In genomic region chr10:209357-209756, GRCh38 we compare ENCODE assay signal across 12 cellular contexts.
DNase-seq lines count a peak whose midpoint lies in the region; ATAC-seq, FAIRE-seq and TF ChIP-seq lines count a peak whose summit lies in the region.
"Had no signal": no experiment of that assay in that cellular context is flagged by ENCODE, and none has a peak within 500 bp of the region (broad histone marks: within the 10 kb centered on the region; RNA-seq: fewer than 3 reads in every experiment).

No MANE protein-coding gene starts in this region.

- CTCF ChIA-PET in A549 (lab: Yijun Ruan, JAX) = no interaction called here

- no peak for TF ChIP-seq EP300 in A549 (IDR thresholded peaks at IDR 0.05)

- H3K27me3 Mint-ChIP-seq in GM23338 (ENCODE audit: insufficient read depth, low read depth, poor library complexity) (no peaks in the 10 kb centered on the region), T-helper 17 cell (no peaks in the 10 kb centered on the region)

- 0 out of 3 replicates have a peak, but pooled peaks have one; percentile 21 for TF ChIP-seq CTCF in A549 (IDR thresholded peaks at IDR 0.05)
- peak in 1 of 2 experiments; percentile 64; a peak in 3 of 4 replicates for TF ChIP-seq CTCF in GM23338 (conservative IDR thresholded peaks at IDR 0.05; ENCODE audit: low read depth in 2 of 2)
- peak; percentile 24 for TF ChIP-seq CTCF in foreskin fibroblast (IDR thresholded peaks at IDR 0.05; ENCODE audit: low read depth, low read length)

- no peaks in the 10 kb centered on the region for H3K36me3 ChIP-seq in GM23338 (ENCODE audit: insufficient read depth)

- TF ChIP-seq POLR2A in A549 (IDR thresholded peaks at IDR 0.05; ENCODE audit: low read length) = no peak

- no peak overlapping the region for H2AFZ ChIP-seq in GM23338

- H3K36me3 Mint-ChIP-seq in GM23338 (ENCODE audit: low read depth) = peaks cover 13% of the 10 kb centered on the region; the same call in 2 of the 3 replicates
- H3K36me3 Mint-ChIP-seq in T-helper 17 cell (ENCODE audit: low read depth) = peaks cover 3% of the 10 kb centered on the region

- DNase-seq in A549 (ENCODE audit: low read depth in 1 of 2, low spot score in 1 of 2) = peak in 1 of 2 experiments; percentile 18
- peak; percentile 41 for DNase-seq in GM23338 (ENCODE audit: low spot score)
- peak; percentile 21 for DNase-seq in SK-MEL-5 (ENCODE audit: low read depth, low spot score)
- DNase-seq in foreskin fibroblast = peak in 1 of 2 donors; percentile 54
- no peak for DNase-seq in RPMI8226
- DNase-seq in T-helper 17 cell = no peak
- DNase-seq: activated naive CD4-positive, alpha-beta T cell treated with anti-CD3 and anti-CD28 coated beads, Interleukin-2, amount 50 U/mL, for 16 hours; GDM1 had no signal

- no peaks in the 10 kb centered on the region for H3K4me1 Mint-ChIP-seq in GM23338
- peaks cover 4% of the 10 kb centered on the region for H3K4me1 Mint-ChIP-seq in T-helper 17 cell
- H3K4me1 Mint-ChIP-seq: CD14-positive monocyte had no signal

- H3K4me2 ChIP-seq in A549 = no peak overlapping the region
- H3K4me2 ChIP-seq in GM23338 = no peak overlapping the region

- H3K27me3 ChIP-seq in GM23338 (ENCODE audit: insufficient read depth) = no peaks in the 10 kb centered on the region

- H3K4me3 Mint-ChIP-seq in GM23338 (no peak overlapping the region), T-helper 17 cell (no peak overlapping the region)
- H3K4me3 Mint-ChIP-seq: CD14-positive monocyte had no signal

- POLR2A ChIA-PET in A549 (lab: Yijun Ruan, JAX) = no interaction called here

- H3K79me2 ChIP-seq in GM23338 (replicated peaks; ENCODE audit: insufficient read depth) = peaks cover 9% of the 10 kb centered on the region; the same call in 1 of the 2 replicates

- H3K9me3 Mint-ChIP-seq in GM23338 = peaks cover 3% of the 10 kb centered on the region; the same call in 1 of the 3 replicates

- in situ Hi-C loops in SK-MEL-5 (cut with HindIII; ENCODE audit: low pct_unique_long_range_greater_than_20kb, low sequenced_read_pairs) = no loop called here

- TF ChIP-seq RAD21 in A549 (conservative IDR thresholded peaks at IDR 0.05 in 1 of 2, IDR thresholded peaks at IDR 0.05 in 1 of 2) = no peak

- no peaks in the 10 kb centered on the region for H3K9me3 ChIP-seq in A549
- H3K9me3 ChIP-seq in T-helper 17 cell (ENCODE audit: control insufficient read depth, low read length, poor library complexity, severe bottlenecking) = no peaks in the 10 kb centered on the region

- H3K27ac Mint-ChIP-seq in GM23338 = no peak overlapping the region
- no peak overlapping the region for H3K27ac Mint-ChIP-seq in T-helper 17 cell
- H3K27ac Mint-ChIP-seq: CD14-positive monocyte had no signal

- H4K20me1 ChIP-seq in GM23338 (replicated peaks; ENCODE audit: insufficient read depth) = no peaks in the 10 kb centered on the region; the same call in 1 of the 2 replicates

- H3K4me1 ChIP-seq in A549 = no peaks in the 10 kb centered on the region
- H3K4me1 ChIP-seq in GM23338 (ENCODE audit: insufficient read depth) = no peaks in the 10 kb centered on the region

- no peaks in the 10 kb centered on the region for H3K9me2 ChIP-seq in GM23338 (ENCODE audit: insufficient read depth)

- no peak overlapping the region for H3K4me3 ChIP-seq in A549
- H3K4me3 ChIP-seq in GM23338 = no peak overlapping the region
- H3K4me3 ChIP-seq in foreskin fibroblast (ENCODE audit: low read depth in 1 of 2, low read length in 2 of 2) = no peak overlapping the region
- H3K4me3 ChIP-seq: lung had no signal

- FAIRE-seq in A549 (lab: Jason Lieb, UNC) = no peak

- 92% methylated on average over 6 of the region's 6 CpGs for WGBS in A549 (ENCODE audit: missing lambda C conversion rate)

- H3K27ac ChIP-seq in A549 = no peak overlapping the region
- H3K27ac ChIP-seq in GM23338 (ENCODE audit: low read depth) = no peak overlapping the region

- no peaks in the 10 kb centered on the region for H3F3A ChIP-seq in GM23338 (replicated peaks; ENCODE audit: low read depth)

- no peak for ATAC-seq in A549
- ATAC-seq in GM23338 = no peak
- no peak for ATAC-seq in GM18909 (IDR thresholded peaks at IDR 0.05; ENCODE audit: poor library complexity, unreplicated experiment)
- ATAC-seq in HG03139 (IDR thresholded peaks at IDR 0.05; ENCODE audit: unreplicated experiment) = no peak
- ATAC-seq in T-helper 17 cell = no peak

TF ChIP-seq in A549, 52 proteins besides CTCF, POLR2A, EP300 and RAD21 (continues in another document):
- TF ChIP-seq RFX5 (IDR thresholded peaks at IDR 0.05) (no peak), SREBF2 (IDR thresholded peaks at IDR 0.05) (no peak), POLR2AphosphoS2 (conservative IDR thresholded peaks at IDR 0.05; ENCODE audit: low read length) (no peak), BHLHE40 (IDR thresholded peaks at IDR 0.05; ENCODE audit: low read depth, low read length) (no peak)
- TF ChIP-seq, protein P1, sequence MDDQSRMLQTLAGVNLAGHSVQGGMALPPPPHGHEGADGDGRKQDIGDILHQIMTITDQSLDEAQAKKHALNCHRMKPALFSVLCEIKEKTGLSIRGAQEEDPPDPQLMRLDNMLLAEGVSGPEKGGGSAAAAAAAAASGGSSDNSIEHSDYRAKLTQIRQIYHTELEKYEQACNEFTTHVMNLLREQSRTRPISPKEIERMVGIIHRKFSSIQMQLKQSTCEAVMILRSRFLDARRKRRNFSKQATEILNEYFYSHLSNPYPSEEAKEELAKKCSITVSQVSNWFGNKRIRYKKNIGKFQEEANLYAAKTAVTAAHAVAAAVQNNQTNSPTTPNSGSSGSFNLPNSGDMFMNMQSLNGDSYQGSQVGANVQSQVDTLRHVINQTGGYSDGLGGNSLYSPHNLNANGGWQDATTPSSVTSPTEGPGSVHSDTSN (IDR thresholded peaks at IDR 0.05) = no peak
- TF ChIP-seq, protein P2, sequence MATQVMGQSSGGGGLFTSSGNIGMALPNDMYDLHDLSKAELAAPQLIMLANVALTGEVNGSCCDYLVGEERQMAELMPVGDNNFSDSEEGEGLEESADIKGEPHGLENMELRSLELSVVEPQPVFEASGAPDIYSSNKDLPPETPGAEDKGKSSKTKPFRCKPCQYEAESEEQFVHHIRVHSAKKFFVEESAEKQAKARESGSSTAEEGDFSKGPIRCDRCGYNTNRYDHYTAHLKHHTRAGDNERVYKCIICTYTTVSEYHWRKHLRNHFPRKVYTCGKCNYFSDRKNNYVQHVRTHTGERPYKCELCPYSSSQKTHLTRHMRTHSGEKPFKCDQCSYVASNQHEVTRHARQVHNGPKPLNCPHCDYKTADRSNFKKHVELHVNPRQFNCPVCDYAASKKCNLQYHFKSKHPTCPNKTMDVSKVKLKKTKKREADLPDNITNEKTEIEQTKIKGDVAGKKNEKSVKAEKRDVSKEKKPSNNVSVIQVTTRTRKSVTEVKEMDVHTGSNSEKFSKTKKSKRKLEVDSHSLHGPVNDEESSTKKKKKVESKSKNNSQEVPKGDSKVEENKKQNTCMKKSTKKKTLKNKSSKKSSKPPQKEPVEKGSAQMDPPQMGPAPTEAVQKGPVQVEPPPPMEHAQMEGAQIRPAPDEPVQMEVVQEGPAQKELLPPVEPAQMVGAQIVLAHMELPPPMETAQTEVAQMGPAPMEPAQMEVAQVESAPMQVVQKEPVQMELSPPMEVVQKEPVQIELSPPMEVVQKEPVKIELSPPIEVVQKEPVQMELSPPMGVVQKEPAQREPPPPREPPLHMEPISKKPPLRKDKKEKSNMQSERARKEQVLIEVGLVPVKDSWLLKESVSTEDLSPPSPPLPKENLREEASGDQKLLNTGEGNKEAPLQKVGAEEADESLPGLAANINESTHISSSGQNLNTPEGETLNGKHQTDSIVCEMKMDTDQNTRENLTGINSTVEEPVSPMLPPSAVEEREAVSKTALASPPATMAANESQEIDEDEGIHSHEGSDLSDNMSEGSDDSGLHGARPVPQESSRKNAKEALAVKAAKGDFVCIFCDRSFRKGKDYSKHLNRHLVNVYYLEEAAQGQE (IDR thresholded peaks at IDR 0.05) = no peak

TF ChIP-seq in GM23338, 12 proteins besides CTCF, POLR2A, EP300 and RAD21 (continues in another document):
- TF ChIP-seq ZNF331 (CRISPR knock-in tag; IDR thresholded peaks at IDR 0.05; ENCODE audit: low read depth) (no peak), ETS1 (IDR thresholded peaks at IDR 0.05) (no peak), EZH2 (IDR thresholded peaks at IDR 0.05; ENCODE audit: low read depth, unreplicated experiment) (no peak), POLR2AphosphoS5 (IDR thresholded peaks at IDR 0.05; ENCODE audit: low read depth) (no peak), EZH2phosphoT487 (IDR thresholded peaks at IDR 0.05; ENCODE audit: unreplicated experiment) (no peak)
- TF ChIP-seq, protein P2 (IDR thresholded peaks at IDR 0.05; ENCODE audit: unreplicated experiment) = no peak

Comparison
In these comparisons a context has a peak if more than half of its experiments do, and no peak if none do; other contexts are left out.
1. DNase-seq: peak in GM23338 (single experiment) and SK-MEL-5 (single experiment); none in RPMI8226 (single experiment) and T-helper 17 cell (0 of 3).